In the genomic region with DNA sequence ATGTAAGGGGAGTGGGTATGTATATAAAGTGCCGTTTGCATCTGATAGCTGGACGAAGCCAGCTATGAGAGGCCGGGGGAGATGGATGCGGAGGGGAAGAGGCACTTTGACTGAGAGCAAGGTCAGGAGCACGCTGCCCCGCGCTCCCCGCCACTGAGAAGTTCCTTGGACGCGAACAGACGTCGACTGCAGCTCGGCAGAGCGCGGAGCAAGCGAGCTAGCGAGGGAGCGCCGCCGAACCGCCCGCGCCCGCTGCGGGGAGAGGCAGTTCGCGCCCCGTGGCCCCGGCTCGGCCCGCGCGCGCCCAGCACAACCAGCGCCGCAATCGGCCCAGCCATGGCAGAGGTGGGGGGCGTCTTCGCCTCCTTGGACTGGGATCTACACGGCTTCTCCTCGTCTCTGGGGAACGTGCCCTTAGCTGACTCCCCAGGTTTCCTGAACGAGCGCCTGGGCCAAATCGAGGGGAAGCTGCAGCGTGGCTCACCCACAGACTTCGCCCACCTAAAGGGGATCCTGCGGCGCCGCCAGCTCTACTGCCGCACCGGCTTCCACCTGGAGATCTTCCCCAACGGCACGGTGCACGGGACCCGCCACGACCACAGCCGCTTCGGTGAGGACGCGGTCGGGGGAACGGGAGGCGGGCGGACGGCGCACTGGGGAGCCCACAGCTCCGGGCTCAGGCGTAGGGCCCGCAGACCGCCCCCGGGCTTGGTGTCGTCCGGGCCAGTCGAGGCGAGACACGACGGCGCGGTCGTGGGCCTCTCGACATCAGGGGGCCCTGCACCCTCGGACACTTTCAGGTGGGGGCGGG, we compare ENCODE assay signal across 9 cellular contexts. TPM values are rescaled to one million over a fixed set of nuclear protein-coding genes. Genes with fewer than 3 reads are reported as not detected.
A peak's percentile ranks its signal among the peaks of the same experiment; 100 is the strongest.
DNase-seq lines count a peak whose midpoint lies in the region; ATAC-seq and TF ChIP-seq lines count a peak whose summit lies in the region.
"Had no signal": no experiment of that assay in that cellular context is flagged by ENCODE, and none has a peak within 500 bp of the region (broad histone marks: within the 10 kb centered on the region; RNA-seq: fewer than 3 reads in every experiment).

TSS of gene FGF16 (plus strand) at position 51 of the 811 bp plus-strand sequence. CDS start at position 337, 286 bp downstream.

- no peak within 1 kb of the TSS for H2BK12ac ChIP-seq in H9 (ENCODE audit: insufficient read length, low read depth, low read length)

- peaks cover 15% of the 10 kb centered on the region for H3K23me2 ChIP-seq in H9 (ENCODE audit: insufficient read length, low read depth, low read length, poor library complexity, severe bottlenecking)

- no peak within 1 kb of the TSS for H2BK5ac ChIP-seq in H9 (ENCODE audit: insufficient read length, low read length)

- H2AFZ ChIP-seq in H9 (ENCODE audit: low read length), result no peak within 1 kb of the TSS

- H3K36me3 ChIP-seq in ascending aorta (no peaks in the 10 kb centered on the region), MG63 (no peaks in the 10 kb centered on the region)

- peaks cover 0 to 8% of the 10 kb centered on the region in 2 experiments; a peak in 3 of 4 replicates for H3K4me1 Mint-ChIP-seq in H9
- peaks cover 10% of the 10 kb centered on the region for H3K4me1 Mint-ChIP-seq in stimulated activated effector memory CD8-positive, alpha-beta T cell treated with anti-CD3 and anti-CD28 coated beads, Interleukin-12 subunit alpha, Interleukin-12 subunit beta, amount 100 ng/mL, for 72 hours

- H2AK5ac ChIP-seq in H9 (ENCODE audit: insufficient read length, low read length), result no peak within 1 kb of the TSS

- H3K79me1 ChIP-seq in H9 (ENCODE audit: insufficient read depth, low read depth, low read length, poor library complexity, severe bottlenecking), result no peaks in the 10 kb centered on the region

- peaks cover 0 to 10% (median 2%) of the 10 kb centered on the region in 3 experiments; a peak in 4 of 7 replicates for H3K36me3 Mint-ChIP-seq in H9 (ENCODE audit: insufficient read depth in 1 of 3, low read depth in 3 of 3)
- H3K36me3 Mint-ChIP-seq in stimulated activated effector memory CD8-positive, alpha-beta T cell treated with anti-CD3 and anti-CD28 coated beads, Interleukin-12 subunit alpha, Interleukin-12 subunit beta, amount 100 ng/mL, for 72 hours, result no peaks in the 10 kb centered on the region

- no peaks in the 10 kb centered on the region for H3K9me3 ChIP-seq in H9 (ENCODE audit: control insufficient read depth, low read depth, low read length)
- no peaks in the 10 kb centered on the region for H3K9me3 ChIP-seq in ascending aorta
- H3K9me3 ChIP-seq in MG63, result no peaks in the 10 kb centered on the region

- H3K27ac ChIP-seq in H9 (ENCODE audit: insufficient read length, low read depth, low read length), result no peak within 1 kb of the TSS
- H3K27ac ChIP-seq in ascending aorta, result peak within 1 kb of the TSS; percentile 12 to 49

- no peak within 1 kb of the TSS for H3K4ac ChIP-seq in H9 (ENCODE audit: low read depth, low read length)

- no peak within 1 kb of the TSS for H4K91ac ChIP-seq in H9 (ENCODE audit: insufficient read length, low read depth, low read length)

- no peaks in the 10 kb centered on the region for H3K4me1 ChIP-seq in H9 (ENCODE audit: insufficient read depth, low read length)
- no peaks in the 10 kb centered on the region for H3K4me1 ChIP-seq in ascending aorta

- no peaks in the 10 kb centered on the region for H3K79me2 ChIP-seq in H9 (ENCODE audit: insufficient read depth, low read length)

- H2BK20ac ChIP-seq in H9 (ENCODE audit: low read depth, low read length, poor library complexity, severe bottlenecking), result no peak within 1 kb of the TSS

- no peak within 1 kb of the TSS for H2BK15ac ChIP-seq in H9 (ENCODE audit: low read depth, low read length)

- H4K8ac ChIP-seq in H9 (replicated peaks; ENCODE audit: insufficient read length, low read depth, low read length), result no peak within 1 kb of the TSS

- H3K4me3 Mint-ChIP-seq in H9, result peak within 1 kb of the TSS; percentile 71 to 77
- peak within 1 kb of the TSS; percentile 67 for H3K4me3 Mint-ChIP-seq in stimulated activated effector memory CD8-positive, alpha-beta T cell treated with anti-CD3 and anti-CD28 coated beads, Interleukin-12 subunit alpha, Interleukin-12 subunit beta, amount 100 ng/mL, for 72 hours

- H3K9ac ChIP-seq in H9 (ENCODE audit: extremely low read depth, insufficient read length, low read length), result peak within 1 kb of the TSS; percentile 55

- no peak within 1 kb of the TSS for H3K56ac ChIP-seq in H9 (ENCODE audit: insufficient read length, low read depth, low read length)

- peaks cover 20% of the 10 kb centered on the region for H3K27me3 Mint-ChIP-seq in H9 (ENCODE audit: low read depth)

- intact Hi-C loops in ascending aorta (cut with DNase I), result loop anchor here (10.0 kb wide), 1 partner anchor 363 kb away; no protein-coding TSS in a partner anchor

- H3K27ac Mint-ChIP-seq in H9, result peak within 1 kb of the TSS in 1 of 3 experiments; percentile 77; a peak in 1 of 7 replicates
- H3K27ac Mint-ChIP-seq in stimulated activated effector memory CD8-positive, alpha-beta T cell treated with anti-CD3 and anti-CD28 coated beads, Interleukin-12 subunit alpha, Interleukin-12 subunit beta, amount 100 ng/mL, for 72 hours, result no peak within 1 kb of the TSS

- no peaks in the 10 kb centered on the region for H4K20me1 ChIP-seq in H9 (ENCODE audit: control insufficient read depth, insufficient read depth, insufficient read length)

- H3K23ac ChIP-seq in H9 (ENCODE audit: insufficient read length, low read depth, low read length), result no peak within 1 kb of the TSS

- peak within 1 kb of the TSS; percentile 46 for H3K4me2 ChIP-seq in H9 (ENCODE audit: insufficient read depth, insufficient read length, low read length)

- H3K4me3 ChIP-seq in ascending aorta (peak within 1 kb of the TSS; percentile 44 to 60), MG63 (no peak within 1 kb of the TSS)

- DNase-seq in H9, result peak; percentile 37
- no peak for DNase-seq in ascending aorta (ENCODE audit: low spot score in 2 of 2)
- peak; percentile 23 for DNase-seq in iPS-NIHi11 (ENCODE audit: low spot score)
- peak; percentile 2 to 49 for DNase-seq in stimulated activated effector memory CD8-positive, alpha-beta T cell treated with anti-CD3 and anti-CD28 coated beads, Interleukin-12 subunit alpha, Interleukin-12 subunit beta, amount 100 ng/mL, for 72 hours (ENCODE audit: low spot score in 2 of 2)
- no peak for DNase-seq in NOMO-1 treated with dmso at 0.1 percent for 144 hours (lab: John Stamatoyannopoulos, UW; ENCODE audit: unreplicated experiment)
- DNase-seq in DMS 273 treated with DMSO at 0.1 percent for 48 hours (lab: John Stamatoyannopoulos, UW), result no peak
- DNase-seq in MG63, result no peak

- no peak within 1 kb of the TSS for H3T11ph ChIP-seq in H9 (ENCODE audit: low read length)

- no peak within 1 kb of the TSS for H4K5ac ChIP-seq in H9 (ENCODE audit: insufficient read length, low read depth, low read length)

- TF ChIP-seq CTCF in H9 (conservative IDR thresholded peaks at IDR 0.05) (no peak), ascending aorta (IDR thresholded peaks at IDR 0.05) (no peak)

- peaks cover 68 to 70% of the 10 kb centered on the region in 2 experiments for H3K9me3 Mint-ChIP-seq in H9
- H3K9me3 Mint-ChIP-seq in stimulated activated effector memory CD8-positive, alpha-beta T cell treated with anti-CD3 and anti-CD28 coated beads, Interleukin-12 subunit alpha, Interleukin-12 subunit beta, amount 100 ng/mL, for 72 hours, result no peaks in the 10 kb centered on the region

- no peak within 1 kb of the TSS for H2BK120ac ChIP-seq in H9 (ENCODE audit: low read depth, low read length, poor library complexity, severe bottlenecking)

- peak; percentile 24 for ATAC-seq in stimulated activated effector memory CD8-positive, alpha-beta T cell treated with anti-CD3 and anti-CD28 coated beads, Interleukin-12 subunit alpha, Interleukin-12 subunit beta, amount 100 ng/mL, for 72 hours
- ATAC-seq in HG02970 (IDR thresholded peaks at IDR 0.05; ENCODE audit: low FRiP score, unreplicated experiment), result no peak

- H3K14ac ChIP-seq in H9 (ENCODE audit: insufficient read depth, low read length), result peak within 1 kb of the TSS; percentile 79

- H3K27me3 ChIP-seq in H9 (ENCODE audit: insufficient read depth, low read length), result no peaks in the 10 kb centered on the region
- no peaks in the 10 kb centered on the region for H3K27me3 ChIP-seq in ascending aorta
- H3K27me3 ChIP-seq in MG63, result no peaks in the 10 kb centered on the region

- peak within 1 kb of the TSS; percentile 77 for H3K18ac ChIP-seq in H9 (ENCODE audit: insufficient read length, low read depth, low read length)

- WGBS in H9 (ENCODE audit: extremely low coverage, insufficient read length, low lambda C conversion rate), result no CpG with 5 or more reads among the region's 84 CpGs

RNA-seq across cellular contexts. Expression of gene FGF16, which starts in this region (rescaled TPM):
- total RNA-seq in H9 (2021) (2.8 and 3.8 TPM in 2 replicates), ascending aorta (not detected)
- not detected in 2 replicates for total RNA-seq in MG63 (2014; rRNA removed; shearing (Covaris generic); ENCODE audit: low replicate concordance)
- total RNA-seq: myocyte had no signal

Comparison
In these comparisons a context has a peak if more than half of its experiments do, and no peak if none do; other contexts are left out.
1. DNase-seq: peak in H9 (single experiment), iPS-NIHi11 (single experiment) and stimulated activated effector memory CD8-positive, alpha-beta T cell treated with anti-CD3 and anti-CD28 coated beads, Interleukin-12 subunit alpha, Interleukin-12 subunit beta, amount 100 ng/mL, for 72 hours (2 of 2); none in ascending aorta (0 of 2), NOMO-1 treated with dmso at 0.1 percent for 144 hours (single experiment), DMS 273 treated with DMSO at 0.1 percent for 48 hours (single experiment) and MG63 (single experiment).